9 cellular contexts compared by ENCODE assay signal in genomic region chr9:17777465-17777864, GRCh38.
"Had no signal": no experiment of that assay in that cellular context is flagged by ENCODE, and none has a peak within 500 bp of the region (broad histone marks: within the 10 kb centered on the region; RNA-seq: fewer than 3 reads in every experiment).

No MANE protein-coding gene starts in this region.

- DNase-seq: GM23248, GOT3, H7, H9, HCEC 1CT, HFFc6 had no signal

- H3K4me3 Mint-ChIP-seq: GM23338, H9, HFFc6 had no signal

- H3K36me3 ChIP-seq: HAP-1 had no signal

- H3K27ac ChIP-seq: GM23248 had no signal

- ATAC-seq: GM23338, HCT116 had no signal

- H3K4me3 ChIP-seq: GM23248, GM23338, HAP-1 had no signal

- H3K27ac Mint-ChIP-seq: GM23338, HFFc6 had no signal

- H3K9me3 ChIP-seq: HAP-1 had no signal

- H3K4me1 ChIP-seq: HAP-1 had no signal

- H3K9me3 Mint-ChIP-seq: GM23338, H9 had no signal

- H3K4me1 Mint-ChIP-seq: GM23338, H9 had no signal
